ENCODE assay signal across 1 cellular context in genomic region chr1:40862008-40862863, GRCh38.
A peak's percentile ranks its signal among the peaks of the same experiment; 100 is the strongest.
TF ChIP-seq lines count a peak whose summit lies in the region.

Gene CITED4 (minus strand): TSS chr1:40862363. CDS start chr1:40862127, 236 bp downstream.

TF ChIP-seq in HepG2, 621 proteins besides CTCF, POLR2A, EP300 and RAD21 (continued from another document and continues in another):
- TF ChIP-seq ZFP91 (CRISPR knock-in tag; IDR thresholded peaks at IDR 0.05; ENCODE audit: borderline replicate concordance) (peak; percentile 52; the same call in 1 of the 2 replicates), CBX1 (IDR thresholded peaks at IDR 0.05; ENCODE audit: low read depth) (no peak), ZBTB14 (CRISPR knock-in tag; IDR thresholded peaks at IDR 0.05) (no peak), HCFC1 (IDR thresholded peaks at IDR 0.05; ENCODE audit: low read depth, low read length) (no peak), ZNF274 (CRISPR knock-in tag; IDR thresholded peaks at IDR 0.05) (no peak), HINFP (CRISPR knock-in tag; IDR thresholded peaks at IDR 0.05; ENCODE audit: low read depth) (no peak), CERS6 (CRISPR knock-in tag; IDR thresholded peaks at IDR 0.05) (no peak), DMAP1 (CRISPR knock-in tag; IDR thresholded peaks at IDR 0.05) (no peak), NFIC (IDR thresholded peaks at IDR 0.05; ENCODE audit: low read length) (no peak), ZBTB37 (CRISPR knock-in tag; IDR thresholded peaks at IDR 0.05) (no peak), BHLHE40 (IDR thresholded peaks at IDR 0.05; ENCODE audit: low read length) (no peak), ZNF382 (CRISPR knock-in tag; IDR thresholded peaks at IDR 0.05; ENCODE audit: borderline replicate concordance) (no peak), MTERF4 (CRISPR knock-in tag; IDR thresholded peaks at IDR 0.05) (no peak), KDM4B (CRISPR knock-in tag; IDR thresholded peaks at IDR 0.05) (no peak), POLR2AphosphoS2 (IDR thresholded peaks at IDR 0.05; ENCODE audit: low read depth, low read length) (0 out of 2 replicates have a peak, but pooled peaks have one; percentile 76), THAP8 (CRISPR knock-in tag; IDR thresholded peaks at IDR 0.05; ENCODE audit: borderline replicate concordance) (no peak), E2F2 (CRISPR knock-in tag; IDR thresholded peaks at IDR 0.05; ENCODE audit: borderline replicate concordance) (no peak), ZKSCAN8 (CRISPR knock-in tag; IDR thresholded peaks at IDR 0.05; ENCODE audit: borderline replicate concordance) (no peak; the same call in 1 of the 2 replicates), RBFOX2 (IDR thresholded peaks at IDR 0.05; ENCODE audit: low read depth, low read length) (peak; percentile 92), HDAC2 (CRISPR knock-in tag; IDR thresholded peaks at IDR 0.05) (no peak), ZNF275 (CRISPR knock-in tag; IDR thresholded peaks at IDR 0.05; ENCODE audit: borderline replicate concordance) (no peak), ZMYM2 (CRISPR knock-in tag; IDR thresholded peaks at IDR 0.05) (no peak), RXRA (CRISPR knock-in tag; IDR thresholded peaks at IDR 0.05) (peak; percentile 34; the same call in 1 of the 2 replicates), HMG20A (CRISPR knock-in tag; IDR thresholded peaks at IDR 0.05; ENCODE audit: borderline replicate concordance) (no peak), ZFP62 (CRISPR knock-in tag; IDR thresholded peaks at IDR 0.05) (no peak), GMEB2 (CRISPR knock-in tag; IDR thresholded peaks at IDR 0.05; ENCODE audit: low read depth) (no peak), ZNF576 (CRISPR knock-in tag; IDR thresholded peaks at IDR 0.05) (no peak), ZNF503 (CRISPR knock-in tag; IDR thresholded peaks at IDR 0.05) (no peak), KLF13 (CRISPR knock-in tag; IDR thresholded peaks at IDR 0.05) (no peak), ZNF263 (CRISPR knock-in tag; IDR thresholded peaks at IDR 0.05) (peak; percentile 39; the same call in 1 of the 2 replicates), ZNF383 (CRISPR knock-in tag; IDR thresholded peaks at IDR 0.05; ENCODE audit: borderline replicate concordance) (no peak), KDM3A (CRISPR knock-in tag; IDR thresholded peaks at IDR 0.05; ENCODE audit: low read depth) (no peak), ZBTB34 (CRISPR knock-in tag; IDR thresholded peaks at IDR 0.05) (no peak), MAF1 (CRISPR knock-in tag; IDR thresholded peaks at IDR 0.05; ENCODE audit: borderline replicate concordance) (no peak), PITX1 (CRISPR knock-in tag; IDR thresholded peaks at IDR 0.05) (peak; percentile 58; the same call in 1 of the 2 replicates), ZNF101 (CRISPR knock-in tag; IDR thresholded peaks at IDR 0.05; ENCODE audit: borderline replicate concordance, low read depth) (no peak), NCOR1 (IDR thresholded peaks at IDR 0.05; ENCODE audit: borderline replicate concordance, low read length) (no peak), JDP2 (CRISPR knock-in tag; IDR thresholded peaks at IDR 0.05; ENCODE audit: borderline replicate concordance) (no peak; the same call in 1 of the 2 replicates), ZNF30 (CRISPR knock-in tag; IDR thresholded peaks at IDR 0.05) (no peak), ZBTB2 (CRISPR knock-in tag; IDR thresholded peaks at IDR 0.05; ENCODE audit: low read depth) (no peak), MNT (IDR thresholded peaks at IDR 0.05) (no peak)
